In the genomic region with DNA sequence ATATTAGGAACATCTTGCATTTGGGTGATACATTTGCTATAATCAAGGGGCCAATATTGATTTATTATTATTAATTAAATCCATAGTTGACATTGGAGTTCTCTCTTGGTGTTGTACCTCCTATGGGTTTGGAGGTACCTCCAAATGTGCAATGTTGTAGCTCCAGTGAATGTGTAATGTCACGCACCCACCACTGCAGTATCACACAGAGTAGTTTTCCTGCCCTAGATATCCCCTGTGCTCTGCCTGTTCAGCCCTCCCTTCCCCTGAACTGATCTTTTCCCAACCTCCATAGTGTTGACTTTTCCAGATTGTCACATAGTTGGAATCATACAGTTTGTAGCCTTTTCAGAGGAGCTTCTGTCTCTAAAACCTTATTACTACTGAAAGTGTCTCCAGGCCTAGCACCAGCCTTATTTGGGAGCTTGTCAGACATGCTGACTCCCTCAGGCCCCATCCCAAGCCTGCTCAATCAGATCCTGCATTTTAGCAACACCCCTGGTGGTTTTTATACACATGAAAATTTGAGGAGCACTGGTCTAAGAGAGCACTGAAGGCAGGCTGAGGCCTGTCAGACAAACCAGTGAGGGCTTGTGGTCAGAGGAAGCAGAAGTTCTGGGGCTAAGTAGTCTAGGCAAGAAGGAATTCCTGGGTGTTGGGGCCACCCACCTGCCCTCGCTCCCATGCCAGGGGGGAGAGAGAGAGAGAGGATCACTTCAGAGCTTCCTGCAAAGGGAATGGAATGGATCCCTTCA, we compare ENCODE assay signal across 24 cellular contexts.
DNase-seq lines count a peak whose midpoint lies in the region; ATAC-seq, FAIRE-seq and TF ChIP-seq lines count a peak whose summit lies in the region.
"Had no signal": no experiment of that assay in that cellular context is flagged by ENCODE, and none has a peak within 500 bp of the region (broad histone marks: within the 10 kb centered on the region; RNA-seq: fewer than 3 reads in every experiment).

No MANE protein-coding gene starts in this region.

- peaks cover 3% of the 10 kb centered on the region; the same call in 1 of the 2 replicates for H3K36me3 Mint-ChIP-seq in WTC11
- H3K36me3 Mint-ChIP-seq: CD8-positive, alpha-beta memory T cell had no signal

- H3K27me3 Mint-ChIP-seq in WTC11 (ENCODE audit: low read depth), result peaks cover 58% of the 10 kb centered on the region

- no peak for TF ChIP-seq CTCF in NB4 (IDR thresholded peaks at IDR 0.05; ENCODE audit: low read depth, low read length)
- no peak for TF ChIP-seq CTCF in WTC11 (IDR thresholded peaks at IDR 0.05)

- H3K4me3 Mint-ChIP-seq in WTC11, result no peak overlapping the region
- H3K4me3 Mint-ChIP-seq: B cell; CD4-positive, alpha-beta T cell; CD8-positive, alpha-beta memory T cell; HFFc6 had no signal

- H3K9me3 Mint-ChIP-seq in WTC11, result peaks cover 21% of the 10 kb centered on the region

- DNase-seq in CD1c-positive myeloid dendritic cell (ENCODE audit: extremely low spot score) (peak; percentile 1), NB4 (ENCODE audit: low read depth) (peak; percentile 43), WTC11 (ENCODE audit: low spot score) (no peak), epithelial cell of prostate (ENCODE audit: low read depth, low spot score) (peak; percentile 45), GM19239 (ENCODE audit: insufficient read length, low spot score) (no peak), OCI-M1 (lab: John Stamatoyannopoulos, UW) (no peak), GM03348 (ENCODE audit: low spot score) (no peak)
- DNase-seq in stimulated activated CD8-positive, alpha-beta memory T cell treated with anti-CD3 and anti-CD28 coated beads, Interleukin-4, amount 100 ng/mL, for 48 hours, result no peak
- DNase-seq: CD4-positive, alpha-beta T cell; CD8-positive, alpha-beta memory T cell; DMS 273 treated with DMSO at 0.1 percent for 48 hours; DMS79; EL; GDM1; GOT3; HFFc6 had no signal

- H3K27ac Mint-ChIP-seq in WTC11, result no peak overlapping the region
- H3K27ac Mint-ChIP-seq: B cell; CD4-positive, alpha-beta T cell; CD8-positive, alpha-beta memory T cell; HFFc6 had no signal

- H3K27ac ChIP-seq in epithelial cell of prostate, result peak overlapping the region; percentile 85
- H3K27ac ChIP-seq: BLaER1, C4-2B had no signal

- POLR2A ChIA-PET in WTC11 (lab: Charles Lee), result no interaction called here

- TF ChIP-seq POLR2A in NB4 (IDR thresholded peaks at IDR 0.05; ENCODE audit: extremely low read depth, insufficient read length), result no peak

- no peaks in the 10 kb centered on the region for H3K4me1 Mint-ChIP-seq in WTC11
- H3K4me1 Mint-ChIP-seq: B cell; CD8-positive, alpha-beta memory T cell had no signal

- H3K4me3 ChIP-seq in NB4 (ENCODE audit: low read depth, low read length), result no peak overlapping the region
- H3K4me3 ChIP-seq: BLaER1, HAP-1 had no signal

- CTCF ChIA-PET in WTC11 (lab: Charles Lee), result interaction anchor here (1.1 kb wide), 1 partner anchor 117 kb away, joined by 3 read pairs; no protein-coding TSS in a partner anchor

- peak; percentile 55; the same call in 1 of the 2 replicates for ATAC-seq in WTC11

- FAIRE-seq in GM19239 (lab: Jason Lieb, UNC), result no peak
- FAIRE-seq: D721Med, GM12891, GM18507, H54 had no signal

TF ChIP-seq in WTC11, 78 proteins besides CTCF, POLR2A, EP300 and RAD21:
- TF ChIP-seq NFATC4 (CRISPR knock-in tag; IDR thresholded peaks at IDR 0.05), result no peak
- TF ChIP-seq, protein P1, sequence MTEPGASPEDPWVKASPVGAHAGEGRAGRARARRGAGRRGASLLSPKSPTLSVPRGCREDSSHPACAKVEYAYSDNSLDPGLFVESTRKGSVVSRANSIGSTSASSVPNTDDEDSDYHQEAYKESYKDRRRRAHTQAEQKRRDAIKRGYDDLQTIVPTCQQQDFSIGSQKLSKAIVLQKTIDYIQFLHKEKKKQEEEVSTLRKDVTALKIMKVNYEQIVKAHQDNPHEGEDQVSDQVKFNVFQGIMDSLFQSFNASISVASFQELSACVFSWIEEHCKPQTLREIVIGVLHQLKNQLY (CRISPR knock-in tag; IDR thresholded peaks at IDR 0.05), result no peak
- TF ChIP-seq, protein P2, sequence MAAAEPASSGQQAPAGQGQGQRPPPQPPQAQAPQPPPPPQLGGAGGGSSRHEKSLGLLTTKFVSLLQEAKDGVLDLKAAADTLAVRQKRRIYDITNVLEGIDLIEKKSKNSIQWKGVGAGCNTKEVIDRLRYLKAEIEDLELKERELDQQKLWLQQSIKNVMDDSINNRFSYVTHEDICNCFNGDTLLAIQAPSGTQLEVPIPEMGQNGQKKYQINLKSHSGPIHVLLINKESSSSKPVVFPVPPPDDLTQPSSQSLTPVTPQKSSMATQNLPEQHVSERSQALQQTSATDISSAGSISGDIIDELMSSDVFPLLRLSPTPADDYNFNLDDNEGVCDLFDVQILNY (CRISPR knock-in tag; IDR thresholded peaks at IDR 0.05), result no peak
- TF ChIP-seq, protein P3, sequence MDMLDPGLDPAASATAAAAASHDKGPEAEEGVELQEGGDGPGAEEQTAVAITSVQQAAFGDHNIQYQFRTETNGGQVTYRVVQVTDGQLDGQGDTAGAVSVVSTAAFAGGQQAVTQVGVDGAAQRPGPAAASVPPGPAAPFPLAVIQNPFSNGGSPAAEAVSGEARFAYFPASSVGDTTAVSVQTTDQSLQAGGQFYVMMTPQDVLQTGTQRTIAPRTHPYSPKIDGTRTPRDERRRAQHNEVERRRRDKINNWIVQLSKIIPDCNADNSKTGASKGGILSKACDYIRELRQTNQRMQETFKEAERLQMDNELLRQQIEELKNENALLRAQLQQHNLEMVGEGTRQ (CRISPR knock-in tag; IDR thresholded peaks at IDR 0.05), result no peak
- TF ChIP-seq, protein P4, sequence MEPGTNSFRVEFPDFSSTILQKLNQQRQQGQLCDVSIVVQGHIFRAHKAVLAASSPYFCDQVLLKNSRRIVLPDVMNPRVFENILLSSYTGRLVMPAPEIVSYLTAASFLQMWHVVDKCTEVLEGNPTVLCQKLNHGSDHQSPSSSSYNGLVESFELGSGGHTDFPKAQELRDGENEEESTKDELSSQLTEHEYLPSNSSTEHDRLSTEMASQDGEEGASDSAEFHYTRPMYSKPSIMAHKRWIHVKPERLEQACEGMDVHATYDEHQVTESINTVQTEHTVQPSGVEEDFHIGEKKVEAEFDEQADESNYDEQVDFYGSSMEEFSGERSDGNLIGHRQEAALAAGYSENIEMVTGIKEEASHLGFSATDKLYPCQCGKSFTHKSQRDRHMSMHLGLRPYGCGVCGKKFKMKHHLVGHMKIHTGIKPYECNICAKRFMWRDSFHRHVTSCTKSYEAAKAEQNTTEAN (CRISPR knock-in tag; IDR thresholded peaks at IDR 0.05), result no peak

Comparison
In these comparisons a context has a peak if more than half of its experiments do, and no peak if none do; other contexts are left out.
1. DNase-seq: peak in CD1c-positive myeloid dendritic cell (single experiment), NB4 (single experiment) and epithelial cell of prostate (single experiment); none in WTC11 (single experiment), GM19239 (single experiment), OCI-M1 (single experiment), GM03348 (single experiment) and stimulated activated CD8-positive, alpha-beta memory T cell treated with anti-CD3 and anti-CD28 coated beads, Interleukin-4, amount 100 ng/mL, for 48 hours (single experiment).